ENCODE assay signal across 8 cellular contexts in genomic region chr2:218892693-218893348, GRCh38. TPM values are rescaled to one million over a fixed set of nuclear protein-coding genes. Genes with fewer than 3 reads are reported as not detected.
A peak's percentile ranks its signal among the peaks of the same experiment; 100 is the strongest.
DNase-seq lines count a peak whose midpoint lies in the region; ATAC-seq and TF ChIP-seq lines count a peak whose summit lies in the region.

No MANE protein-coding gene starts in this region.

- H3K4me1 Mint-ChIP-seq in activated naive CD8-positive, alpha-beta T cell treated with anti-CD3 and anti-CD28 coated beads for 36 hours: peaks cover 54% of the 10 kb centered on the region

- H3K4me3 ChIP-seq in Loucy (ENCODE audit: low read length, poor library complexity, severe bottlenecking) (peak overlapping the region; percentile 84), right cardiac atrium (ENCODE audit: low read length) (peak overlapping the region; percentile 12)

- H3K27ac ChIP-seq in right cardiac atrium (ENCODE audit: low read length): no peak overlapping the region

- H3K27me3 ChIP-seq in Loucy (ENCODE audit: insufficient read depth, low read length, poor library complexity, severe bottlenecking): no peaks in the 10 kb centered on the region
- H3K27me3 ChIP-seq in right cardiac atrium (ENCODE audit: control insufficient read depth, insufficient read depth): no peaks in the 10 kb centered on the region

- peak overlapping the region; percentile 97 for H3K4me2 ChIP-seq in Loucy (ENCODE audit: low read depth, low read length, poor library complexity, severe bottlenecking)

- H3K9ac ChIP-seq in Loucy (ENCODE audit: low read depth, low read length, poor library complexity, severe bottlenecking): peak overlapping the region; percentile 94

- H3K36me3 Mint-ChIP-seq in activated naive CD8-positive, alpha-beta T cell treated with anti-CD3 and anti-CD28 coated beads for 36 hours: peaks cover 10% of the 10 kb centered on the region

- intact Hi-C loops in right cardiac atrium (cut with DNase I) (no loop called here), sciatic nerve (cut with DNase I) (no loop called here)

- H3K27me3 Mint-ChIP-seq in activated naive CD8-positive, alpha-beta T cell treated with anti-CD3 and anti-CD28 coated beads for 36 hours: no peaks in the 10 kb centered on the region

- no peaks in the 10 kb centered on the region for H3K36me3 ChIP-seq in Loucy (ENCODE audit: insufficient read depth, low read length)

- WGBS in right cardiac atrium: under 1% methylated on average over 72 of the region's 72 CpGs

- no peaks in the 10 kb centered on the region for H3K9me2 ChIP-seq in Loucy (replicated peaks; ENCODE audit: low read depth, low read length)

- H3F3A ChIP-seq in Loucy (ENCODE audit: low read depth): no peaks in the 10 kb centered on the region

- peaks cover 24% of the 10 kb centered on the region; the same call in 1 of the 2 replicates for H3K79me2 ChIP-seq in Loucy (ENCODE audit: insufficient read depth, low read length)

- DNase-seq in GM03348 (ENCODE audit: low spot score) (peak; percentile 74), H4 (ENCODE audit: low spot score) (peak; percentile 64), SKM-1 (lab: John Stamatoyannopoulos, UW; ENCODE audit: unreplicated experiment) (peak; percentile 38), right cardiac atrium (peak; percentile 62 to 86 (median 79)), sciatic nerve (ENCODE audit: low spot score) (peak; percentile 74), NCI-H446 (lab: John Stamatoyannopoulos, UW) (no peak)
- DNase-seq in activated naive CD8-positive, alpha-beta T cell treated with anti-CD3 and anti-CD28 coated beads for 36 hours: peak; percentile 84

- H4K20me1 ChIP-seq in Loucy (ENCODE audit: insufficient read depth, low read length, poor library complexity, severe bottlenecking): no peaks in the 10 kb centered on the region

- H2AFZ ChIP-seq in Loucy (ENCODE audit: low read length): peak overlapping the region; percentile 64

- H3K4me3 Mint-ChIP-seq in activated naive CD8-positive, alpha-beta T cell treated with anti-CD3 and anti-CD28 coated beads for 36 hours: peak overlapping the region; percentile 77

- ATAC-seq in right cardiac atrium: peak; percentile 66 to 72
- peak; percentile 46 for ATAC-seq in sciatic nerve

- TF ChIP-seq CTCF in Loucy (conservative IDR thresholded peaks at IDR 0.05; ENCODE audit: low read length): peak; percentile 51; the same call in 1 of the 2 replicates

- H3K9me3 Mint-ChIP-seq in activated naive CD8-positive, alpha-beta T cell treated with anti-CD3 and anti-CD28 coated beads for 36 hours: no peaks in the 10 kb centered on the region

- H3K4me1 ChIP-seq in Loucy (ENCODE audit: insufficient read depth, low read length, poor library complexity, severe bottlenecking) (peaks cover 52% of the 10 kb centered on the region), right cardiac atrium (ENCODE audit: control insufficient read depth, insufficient read depth, low read length) (peaks cover 4% of the 10 kb centered on the region)

- H3K9me3 ChIP-seq in Loucy (ENCODE audit: insufficient read depth, low read depth, low read length) (no peaks in the 10 kb centered on the region), right cardiac atrium (ENCODE audit: control insufficient read depth, low read length) (no peaks in the 10 kb centered on the region)

- peak overlapping the region; percentile 76 for H3K27ac Mint-ChIP-seq in activated naive CD8-positive, alpha-beta T cell treated with anti-CD3 and anti-CD28 coated beads for 36 hours

RNA-seq across cellular contexts. Expression of gene WNT10A, which starts 12.2 kb away (rescaled TPM):
- 0.12 TPM in 1 of 2 replicates, not detected in the other for total RNA-seq in H4 (2014; rRNA removed; shearing (Covaris generic))
- 1 to 10 TPM; 6.8 to 7.1 TPM for total RNA-seq in activated naive CD8-positive, alpha-beta T cell treated with anti-CD3 and anti-CD28 coated beads for 36 hours
- total RNA-seq in right cardiac atrium (not detected), sciatic nerve (0.94 TPM)
- polyA plus RNA-seq in right cardiac atrium: not detected

RNA-seq across cellular contexts. Expression of gene WNT6, which starts 33.2 kb away (rescaled TPM):
- total RNA-seq in H4 (2014; rRNA removed; shearing (Covaris generic)): 0.21 and 2.1 TPM in 2 replicates
- total RNA-seq in activated naive CD8-positive, alpha-beta T cell treated with anti-CD3 and anti-CD28 coated beads for 36 hours: under 1 TPM in 1 of 2 experiments, not detected in 1; 0.21 TPM
- total RNA-seq in right cardiac atrium (1 to 10 TPM in 3 of 4 donors, under 1 TPM in 1; 0.86 to 2.1 (median 1.2) TPM), sciatic nerve (23.3 TPM)
- polyA plus RNA-seq in right cardiac atrium: 1.7 TPM

Comparison
In these comparisons a context has a peak if more than half of its experiments do, and no peak if none do; other contexts are left out.
1. DNase-seq: peak in GM03348 (single experiment), H4 (single experiment), SKM-1 (single experiment), activated naive CD8-positive, alpha-beta T cell treated with anti-CD3 and anti-CD28 coated beads for 36 hours (single experiment), right cardiac atrium (3 of 3) and sciatic nerve (single experiment); none in NCI-H446 (0 of 2).